ENCODE assay signal across 24 cellular contexts in the genomic region with DNA sequence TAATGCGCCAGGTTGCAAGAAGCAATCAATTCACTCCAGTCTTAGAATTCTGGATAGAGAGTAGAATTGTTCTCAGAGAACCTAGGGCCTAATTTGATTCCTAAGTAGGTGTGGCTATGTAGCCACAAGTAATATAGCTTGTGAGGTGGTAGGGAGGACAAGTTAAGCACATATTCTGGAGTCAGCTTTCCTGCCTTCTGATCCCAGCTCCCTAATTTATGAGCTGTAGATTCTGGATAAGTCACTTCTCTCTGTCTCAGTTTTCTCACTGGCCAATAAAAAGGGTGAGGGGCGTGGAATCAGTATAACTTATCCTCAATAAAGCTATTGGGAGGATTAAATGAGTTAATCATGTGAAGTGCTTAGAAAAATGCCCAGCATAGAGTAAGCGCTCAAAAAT.
"Had no signal": no experiment of that assay in that cellular context is flagged by ENCODE, and none has a peak within 500 bp of the region (broad histone marks: within the 10 kb centered on the region; RNA-seq: fewer than 3 reads in every experiment).

No MANE protein-coding gene starts in this region.

- H3K27me3 Mint-ChIP-seq: activated naive CD8-positive, alpha-beta T cell; naive B cell had no signal

- H3K4me3 Mint-ChIP-seq: activated naive CD8-positive, alpha-beta T cell; nephron progenitor cell; T-helper 2 cell treated with Interferon-gamma antibody and Interleukin-4, amounts not matched to agents 5 μg/mL and 100 μg/mL, for 36 hours had no signal

- H3K36me3 ChIP-seq: esophagus squamous epithelium, suprapubic skin, tibial artery, upper lobe of right lung had no signal

- H3K36me3 Mint-ChIP-seq: naive B cell had no signal

- DNase-seq: activated CD4-positive, alpha-beta T cell treated with anti-CD3 and anti-CD28 coated beads for 48 hours; activated CD4-positive, alpha-beta T cell treated with anti-CD3 and anti-CD28 coated beads, Interleukin-2, amount 50 U/mL, for 48 hours; activated CD8-positive, alpha-beta memory T cell treated with anti-CD3 and anti-CD28 coated beads for 24 hours; activated effector memory CD4-positive, alpha-beta T cell treated with Interleukin-2 at 50 U/mL for 16 hours; activated naive CD4-positive, alpha-beta T cell treated with Interleukin-2 at 50 U/mL for 16 hours; anterior cingulate cortex; effector CD8-positive, alpha-beta T cell; esophagus squamous epithelium; left cardiac atrium; mammary epithelial cell; naive B cell; nephron progenitor cell; nucleus accumbens; psoas muscle; stimulated activated CD4-positive, alpha-beta T cell treated with anti-CD3 and anti-CD28 coated beads, Interleukin-15, amount 100 ng/mL, for 24 hours; stimulated activated CD4-positive, alpha-beta T cell treated with anti-CD3 and anti-CD28 coated beads, Interleukin-2, amount 100 ng/mL, for 24 hours; stimulated activated naive CD4-positive, alpha-beta T cell; tibial artery; upper lobe of right lung had no signal

- H3K9me3 Mint-ChIP-seq: naive B cell; nephron progenitor cell; T-helper 2 cell treated with Interferon-gamma antibody and Interleukin-4, amounts not matched to agents 5 μg/mL and 100 μg/mL, for 36 hours had no signal

- H3K9me3 ChIP-seq: esophagus squamous epithelium, psoas muscle, suprapubic skin, tibial artery, upper lobe of right lung had no signal

- H3K27ac Mint-ChIP-seq: activated naive CD8-positive, alpha-beta T cell; T-helper 2 cell treated with Interferon-gamma antibody and Interleukin-4, amounts not matched to agents 5 μg/mL and 100 μg/mL, for 36 hours had no signal

- H3K4me3 ChIP-seq: esophagus squamous epithelium, psoas muscle, suprapubic skin, tibial artery, upper lobe of right lung had no signal

- H3K9ac ChIP-seq: parathyroid adenoma had no signal

- H3K27me3 ChIP-seq: esophagus squamous epithelium, suprapubic skin, tibial artery, upper lobe of right lung had no signal

- H3K27ac ChIP-seq: epithelial cell of prostate, esophagus squamous epithelium, parathyroid adenoma, psoas muscle, suprapubic skin, tibial artery, upper lobe of right lung had no signal
